ENCODE assay signal across 18 cellular contexts in the genomic region with DNA sequence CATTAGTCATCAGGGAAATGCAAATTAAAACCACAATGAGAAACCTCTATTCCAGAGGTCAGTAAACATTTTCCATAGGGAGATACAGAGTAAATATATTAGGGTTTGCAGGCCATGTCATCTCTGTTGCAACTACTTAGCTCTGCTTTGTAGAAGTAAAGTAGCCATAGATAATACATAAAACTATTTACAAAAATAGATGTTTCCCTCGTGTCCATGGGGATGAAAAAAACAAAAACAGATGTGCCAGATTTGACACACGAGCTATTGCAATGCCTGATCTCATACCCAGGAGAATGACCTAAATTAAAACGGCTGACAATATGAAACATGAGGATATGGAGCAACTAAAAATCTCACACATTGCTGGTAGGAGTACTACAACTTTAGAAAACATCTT. TPM values are rescaled to one million over a fixed set of nuclear protein-coding genes. Genes with fewer than 3 reads are reported as not detected.
DNase-seq lines count a peak whose midpoint lies in the region; ATAC-seq, FAIRE-seq and TF ChIP-seq lines count a peak whose summit lies in the region.
"Had no signal": no experiment of that assay in that cellular context is flagged by ENCODE, and none has a peak within 500 bp of the region (broad histone marks: within the 10 kb centered on the region; RNA-seq: fewer than 3 reads in every experiment).

No MANE protein-coding gene starts in this region.

- H3K4me1 Mint-ChIP-seq in CD4-positive, CD25-positive, alpha-beta regulatory T cell: peaks cover 10 to 20% (median 16%) of the 10 kb centered on the region in 4 donors
- peaks cover 34% of the 10 kb centered on the region for H3K4me1 Mint-ChIP-seq in HFFc6 (ENCODE audit: low read depth)
- no peaks in the 10 kb centered on the region for H3K4me1 Mint-ChIP-seq in WTC11

- TF ChIP-seq RAD21 in GM12878 (IDR thresholded peaks at IDR 0.05; ENCODE audit: insufficient read depth, low read depth, low read length): no peak

- H3K27ac ChIP-seq in CD4-positive, CD25-positive, alpha-beta regulatory T cell (ENCODE audit: insufficient read depth, low read length, poor library complexity, severe bottlenecking): no peak overlapping the region
- H3K27ac ChIP-seq in GM12878 (ENCODE audit: control insufficient read depth, insufficient read depth) (no peak overlapping the region), osteoblast (ENCODE audit: low read depth, low read length) (peak overlapping the region; percentile 19)
- H3K27ac ChIP-seq: neutrophil, sigmoid colon had no signal

- no peaks in the 10 kb centered on the region for H3K27me3 Mint-ChIP-seq in CD4-positive, CD25-positive, alpha-beta regulatory T cell
- H3K27me3 Mint-ChIP-seq in HFFc6 (ENCODE audit: insufficient read depth) (no peaks in the 10 kb centered on the region; the same call in 1 of the 2 replicates), WTC11 (ENCODE audit: low read depth) (no peaks in the 10 kb centered on the region)
- H3K27me3 Mint-ChIP-seq: activated naive CD8-positive, alpha-beta T cell treated with anti-CD3 and anti-CD28 coated beads, Interleukin-2, amount 10 ng/mL, durations not matched to agents 7 days and 5 days; effector memory CD8-positive, alpha-beta T cell; stimulated activated memory B cell treated with anti-CD40 and anti-IgM and Interleukin-4, amounts not matched to agents 10 μg/mL and 1 μg/mL and 100 μg/mL, for 72 hours; T-cell had no signal

- CTCF ChIA-PET in GM12878 (lab: Yijun Ruan, JAX) (no interaction called here), WTC11 (lab: Charles Lee) (no interaction called here)

- H4K20me1 ChIP-seq in GM12878 (ENCODE audit: control insufficient read depth, insufficient read depth) (no peaks in the 10 kb centered on the region), osteoblast (ENCODE audit: insufficient read depth, low read length) (no peaks in the 10 kb centered on the region)

- H3K4me3 Mint-ChIP-seq in CD4-positive, CD25-positive, alpha-beta regulatory T cell: no peak overlapping the region
- no peak overlapping the region for H3K4me3 Mint-ChIP-seq in HFFc6
- no peak overlapping the region for H3K4me3 Mint-ChIP-seq in WTC11
- H3K4me3 Mint-ChIP-seq: activated naive CD8-positive, alpha-beta T cell treated with anti-CD3 and anti-CD28 coated beads, Interleukin-2, amount 10 ng/mL, durations not matched to agents 7 days and 5 days; effector memory CD8-positive, alpha-beta T cell; stimulated activated memory B cell treated with anti-CD40 and anti-IgM and Interleukin-4, amounts not matched to agents 10 μg/mL and 1 μg/mL and 100 μg/mL, for 72 hours; T-cell had no signal

- no peak overlapping the region for H3K9ac ChIP-seq in GM12878 (ENCODE audit: control insufficient read depth, insufficient read depth, low read length)

- H3K27ac Mint-ChIP-seq in CD4-positive, CD25-positive, alpha-beta regulatory T cell: peak overlapping the region in 2 of 3 donors; percentile 10 to 53
- H3K27ac Mint-ChIP-seq in HFFc6: peak overlapping the region; percentile 83
- no peak overlapping the region for H3K27ac Mint-ChIP-seq in WTC11
- H3K27ac Mint-ChIP-seq: activated naive CD8-positive, alpha-beta T cell treated with anti-CD3 and anti-CD28 coated beads, Interleukin-2, amount 10 ng/mL, durations not matched to agents 7 days and 5 days; stimulated activated memory B cell treated with anti-CD40 and anti-IgM and Interleukin-4, amounts not matched to agents 10 μg/mL and 1 μg/mL and 100 μg/mL, for 72 hours had no signal

- no peak for TF ChIP-seq EP300 in GM12878 (IDR thresholded peaks at IDR 0.05; ENCODE audit: borderline replicate concordance in 1 of 2, control insufficient read depth in 1 of 2, low read depth in 2 of 2, low read length in 2 of 2)

- no peak for TF ChIP-seq POLR2A in GM12878 (IDR thresholded peaks at IDR 0.05; ENCODE audit: low read depth, low read length)

- no peak for FAIRE-seq in GM12878 (lab: Jason Lieb, UNC)

- TF ChIP-seq CTCF in HFFc6 (IDR thresholded peaks at IDR 0.05) (no peak), GM12878 (IDR thresholded peaks at IDR 0.05 in 2 of 3, conservative IDR thresholded peaks at IDR 0.05 in 1 of 3; ENCODE audit: control insufficient read depth in 2 of 3, extremely low read depth in 1 of 3, insufficient read depth in 1 of 3, low read depth in 3 of 3, low read length in 3 of 3) (no peak), osteoblast (IDR thresholded peaks at IDR 0.05; ENCODE audit: extremely low read depth, low read depth, low read length) (no peak), WTC11 (IDR thresholded peaks at IDR 0.05) (no peak)

- SMC1A ChIA-PET in GM12878 (lab: Charles Lee; ENCODE audit: uncharacterized antibody, unreplicated experiment): interaction anchor here (1.0 to 1.9 kb wide), 4 partner anchors 10 to 94 kb away, joined by 3 to 7 read pairs (median 4); partner anchors contain the start of gene USP16

- H3K4me2 ChIP-seq in GM12878 (ENCODE audit: control insufficient read depth, insufficient read depth): no peak overlapping the region
- H3K4me2 ChIP-seq in osteoblast (ENCODE audit: insufficient read depth, low read length): no peak overlapping the region

- WGBS in GM12878 (ENCODE audit: insufficient coverage, insufficient replicate concordance, low lambda C conversion rate, missing lambda C conversion rate): 52% methylated on average over 3 of the region's 3 CpGs

- intact Hi-C loops in GM12878 (cut with micrococcal nuclease; ENCODE audit: unreplicated experiment): no loop called here

- H3K79me2 ChIP-seq in GM12878 (ENCODE audit: control insufficient read depth, insufficient read depth, low read length): no peaks in the 10 kb centered on the region
- peaks cover 10% of the 10 kb centered on the region for H3K79me2 ChIP-seq in osteoblast (ENCODE audit: insufficient read depth, low read length)

- no peaks in the 10 kb centered on the region for H3K9me3 Mint-ChIP-seq in CD4-positive, CD25-positive, alpha-beta regulatory T cell
- H3K9me3 Mint-ChIP-seq in HFFc6 (no peaks in the 10 kb centered on the region), WTC11 (0 out of 2 replicates have a peak, but pooled peaks cover 4% of the 10 kb centered on the region)
- H3K9me3 Mint-ChIP-seq: activated naive CD8-positive, alpha-beta T cell treated with anti-CD3 and anti-CD28 coated beads, Interleukin-2, amount 10 ng/mL, durations not matched to agents 7 days and 5 days; effector memory CD8-positive, alpha-beta T cell; T-cell had no signal

- no peaks in the 10 kb centered on the region for H3K27me3 ChIP-seq in CD4-positive, CD25-positive, alpha-beta regulatory T cell (ENCODE audit: control insufficient read depth, insufficient read depth, low read length)
- H3K27me3 ChIP-seq in GM12878 (replicated peaks in 1 of 2; ENCODE audit: control insufficient read depth in 2 of 2, insufficient read depth in 2 of 2, low read length in 1 of 2): no peaks in the 10 kb centered on the region
- no peaks in the 10 kb centered on the region for H3K27me3 ChIP-seq in osteoblast (ENCODE audit: insufficient read depth, low read length)
- H3K27me3 ChIP-seq: neutrophil, sigmoid colon, uterus had no signal

- H2AFZ ChIP-seq in GM12878 (ENCODE audit: control insufficient read depth, low read depth, low read length) (no peak overlapping the region), osteoblast (ENCODE audit: low read length) (no peak overlapping the region)

- ATAC-seq in CD4-positive, CD25-positive, alpha-beta regulatory T cell (ENCODE audit: low read depth in 2 of 2): no peak
- ATAC-seq in GM12878 (no peak), WTC11 (no peak), HG03025 (IDR thresholded peaks at IDR 0.05; ENCODE audit: low FRiP score, unreplicated experiment) (no peak), left lobe of liver (no peak)
- ATAC-seq: effector memory CD8-positive, alpha-beta T cell; Panc1; stimulated activated memory B cell treated with anti-CD40 and anti-IgM and Interleukin-4, amounts not matched to agents 10 μg/mL and 1 μg/mL and 100 μg/mL, for 72 hours; T-cell had no signal

- no peak for DNase-seq in CD4-positive, CD25-positive, alpha-beta regulatory T cell
- DNase-seq in HFFc6: peak; percentile 67
- no peak for DNase-seq in GM12878 (ENCODE audit: low read depth, low spot score)
- DNase-seq in osteoblast (ENCODE audit: insufficient read length, low spot score, missing footprints): no peak
- no peak for DNase-seq in WTC11 (ENCODE audit: low spot score)
- no peak for DNase-seq in D341Med (ENCODE audit: low spot score)
- no peak for DNase-seq in left lobe of liver (ENCODE audit: low spot score)
- DNase-seq: activated naive CD8-positive, alpha-beta T cell treated with anti-CD3 and anti-CD28 coated beads, Interleukin-2, amount 10 ng/mL, durations not matched to agents 7 days and 5 days; effector memory CD8-positive, alpha-beta T cell; NCI-H1694; NCI-H69; sigmoid colon; T-cell; uterus had no signal

- H3K4me3 ChIP-seq in CD4-positive, CD25-positive, alpha-beta regulatory T cell (ENCODE audit: low read depth, low read length): no peak overlapping the region
- H3K4me3 ChIP-seq in GM12878 (no peak overlapping the region), osteoblast (ENCODE audit: insufficient read depth, low read length) (no peak overlapping the region)
- H3K4me3 ChIP-seq: sigmoid colon, uterus had no signal

- POLR2A ChIA-PET in GM12878 (lab: Charles Lee) (no interaction called here), WTC11 (lab: Charles Lee) (no interaction called here)

- peaks cover 33% of the 10 kb centered on the region for H3K36me3 Mint-ChIP-seq in CD4-positive, CD25-positive, alpha-beta regulatory T cell
- H3K36me3 Mint-ChIP-seq in HFFc6 (ENCODE audit: low read depth): peaks cover 39% of the 10 kb centered on the region
- H3K36me3 Mint-ChIP-seq in WTC11: peaks cover 17% of the 10 kb centered on the region

- H3K36me3 ChIP-seq in CD4-positive, CD25-positive, alpha-beta regulatory T cell (ENCODE audit: control insufficient read depth, insufficient read depth, low read length): peaks cover 46% of the 10 kb centered on the region
- H3K36me3 ChIP-seq in GM12878 (ENCODE audit: control insufficient read depth in 2 of 2, insufficient read depth in 2 of 2, low read length in 1 of 2) (peaks cover 1 to 27% of the 10 kb centered on the region in 2 experiments; a peak in 3 of 4 replicates), osteoblast (ENCODE audit: insufficient read depth, low read length) (peaks cover 14% of the 10 kb centered on the region)
- H3K36me3 ChIP-seq: uterus had no signal

- TSS peak; percentile 7 for BruUV-seq in GM12878 (replicated peaks; lab: Mats Ljungman, UMichigan)

- no peaks in the 10 kb centered on the region for H3K4me1 ChIP-seq in CD4-positive, CD25-positive, alpha-beta regulatory T cell (ENCODE audit: control insufficient read depth, insufficient read depth, low read length, poor library complexity, severe bottlenecking)
- H3K4me1 ChIP-seq in GM12878 (ENCODE audit: control insufficient read depth, insufficient read depth, low read length) (no peaks in the 10 kb centered on the region), osteoblast (ENCODE audit: insufficient read depth, low read length) (no peaks in the 10 kb centered on the region)
- H3K4me1 ChIP-seq: sigmoid colon, uterus had no signal

- RAD21 ChIA-PET in GM12878 (lab: Charles Lee; ENCODE audit: unreplicated experiment): no interaction called here

- in situ Hi-C loops in GM12878 (cut with MboI): no loop called here

- no peaks in the 10 kb centered on the region for H3K9me3 ChIP-seq in CD4-positive, CD25-positive, alpha-beta regulatory T cell (ENCODE audit: control insufficient read depth in 2 of 2, low read length in 2 of 2)
- H3K9me3 ChIP-seq in GM12878 (replicated peaks; ENCODE audit: control insufficient read depth, insufficient read depth, low read length) (no peaks in the 10 kb centered on the region; the same call in 2 of the 3 replicates), osteoblast (ENCODE audit: low read depth, low read length) (no peaks in the 10 kb centered on the region)
- H3K9me3 ChIP-seq: neutrophil, sigmoid colon, uterus had no signal

RNA-seq across cellular contexts. Expression of gene LTN1, which starts 17.3 kb away (rescaled TPM):
- total RNA-seq in CD4-positive, CD25-positive, alpha-beta regulatory T cell: 38.3 TPM
- 10 to 100 TPM; 12.7 to 20.2 (median 17.8) TPM for polyA plus RNA-seq in CD4-positive, CD25-positive, alpha-beta regulatory T cell
- total RNA-seq in HFFc6 (2021; fragmentation: NEBNext Ultra II Directional; extraction: Animal tissue kit (Norgen Biotek cat#: 25700)): 10 to 100 TPM; 19.8 to 23.4 (median 20.8) TPM
- 88.9 and 102 TPM in 2 replicates for total RNA-seq in GM12878 (2013; cell fraction: nucleolus; rRNA removed)
- total RNA-seq in GM12878 (2014; rRNA removed): 11.7 and 11.8 TPM in 2 replicates
- 16.5 and 17.3 TPM in 2 replicates for total RNA-seq in GM12878 (2014; rRNA removed; fragmentation: Illumina TruSeq; extraction: Trizol)
- total RNA-seq in GM12878 (2021): 13.2 and 13.8 TPM in 2 replicates
- polyA plus RNA-seq in GM12878 (2011; ENCODE audit: low read depth): 3.6 TPM
- 13.0 and 18.9 TPM in 2 replicates for polyA plus RNA-seq in GM12878 (2011; rRNA removed)
- 4.8 and 6.1 TPM in 2 replicates for polyA plus RNA-seq in GM12878 (2011; cell fraction: cytosol; rRNA removed)
- polyA plus RNA-seq in GM12878 (2011; cell fraction: nucleus; rRNA removed): 14.5 and 15.3 TPM in 2 replicates
- polyA plus RNA-seq in GM12878 (2012): 6.9 and 9.2 TPM in 2 replicates
- polyA plus RNA-seq in GM12878 (2014; fragmentation: Illumina TruSeq; extraction: Trizol): 12.9 and 19.4 TPM in 2 replicates
- 10 to 100 TPM in 1 of 2 experiments, 1 to 10 TPM in 1; 3.5 to 10.1 TPM for polyA plus RNA-seq in GM12878 (2014; fragmentation: Nextera tagmentation; extraction: Ambion mirVana)
- polyA plus RNA-seq in GM12878 (2014; rRNA removed): 6.7 and 8.4 TPM in 2 replicates
- 10 to 100 TPM; 11.4 to 14.3 TPM for polyA plus RNA-seq in GM12878 (2016; fragmentation: Nextera tagmentation; extraction: Ambion mirVana)
- 28.9 and 38.8 TPM in 2 replicates for polyA minus RNA-seq in GM12878 (2011; rRNA and poly(A)+ RNA removed)
- 9.4 and 9.7 TPM in 2 replicates for polyA minus RNA-seq in GM12878 (2011; cell fraction: cytosol; rRNA and poly(A)+ RNA removed)
- polyA minus RNA-seq in GM12878 (2011; cell fraction: nucleus; rRNA and poly(A)+ RNA removed): 26.6 and 34.3 TPM in 2 replicates
- total RNA-seq in osteoblast: 26.5 and 27.5 TPM in 2 replicates
- total RNA-seq in WTC11 (2021): 18.9 to 23.0 TPM (median 21.1 TPM) in 3 replicates
- total RNA-seq in left lobe of liver: 9.9 TPM

RNA-seq across cellular contexts. Expression of gene RWDD2B, which starts 43.7 kb away (rescaled TPM):
- total RNA-seq in CD4-positive, CD25-positive, alpha-beta regulatory T cell: 3.7 TPM
- 10 to 100 TPM in 3 of 4 donors, 1 to 10 TPM in 1; 8.1 to 13.6 (median 12.0) TPM for polyA plus RNA-seq in CD4-positive, CD25-positive, alpha-beta regulatory T cell
- total RNA-seq in HFFc6 (2021; fragmentation: NEBNext Ultra II Directional; extraction: Animal tissue kit (Norgen Biotek cat#: 25700)): 10 to 100 TPM; 30.0 to 34.5 (median 31.1) TPM
- total RNA-seq in GM12878 (2013; cell fraction: nucleolus; rRNA removed): 10.3 and 10.6 TPM in 2 replicates
- total RNA-seq in GM12878 (2014; rRNA removed): 13.5 and 16.2 TPM in 2 replicates
- total RNA-seq in GM12878 (2014; rRNA removed; fragmentation: Illumina TruSeq; extraction: Trizol): 17.4 and 18.8 TPM in 2 replicates
- 15.0 and 17.6 TPM in 2 replicates for total RNA-seq in GM12878 (2021)
- 8.9 TPM for polyA plus RNA-seq in GM12878 (2011; ENCODE audit: low read depth)
- polyA plus RNA-seq in GM12878 (2011; rRNA removed): 15.1 and 19.1 TPM in 2 replicates
- polyA plus RNA-seq in GM12878 (2011; cell fraction: cytosol; rRNA removed): 6.7 and 7.3 TPM in 2 replicates
- polyA plus RNA-seq in GM12878 (2011; cell fraction: nucleus; rRNA removed): 7.9 and 9.1 TPM in 2 replicates
- polyA plus RNA-seq in GM12878 (2012): 10.0 and 12.6 TPM in 2 replicates
- polyA plus RNA-seq in GM12878 (2014; fragmentation: Illumina TruSeq; extraction: Trizol): 22.0 and 29.9 TPM in 2 replicates
- 10 to 100 TPM; 33.2 to 37.1 TPM for polyA plus RNA-seq in GM12878 (2014; fragmentation: Nextera tagmentation; extraction: Ambion mirVana)
- polyA plus RNA-seq in GM12878 (2014; rRNA removed): 11.9 and 14.2 TPM in 2 replicates
- polyA plus RNA-seq in GM12878 (2016; fragmentation: Nextera tagmentation; extraction: Ambion mirVana): 10 to 100 TPM; 34.4 to 38.3 TPM
- polyA minus RNA-seq in GM12878 (2011; rRNA and poly(A)+ RNA removed): 6.9 and 8.9 TPM in 2 replicates
- 2.5 and 3.6 TPM in 2 replicates for polyA minus RNA-seq in GM12878 (2011; cell fraction: cytosol; rRNA and poly(A)+ RNA removed)
- 1.6 and 3.8 TPM in 2 replicates for polyA minus RNA-seq in GM12878 (2011; cell fraction: nucleus; rRNA and poly(A)+ RNA removed)
- 35.1 TPM in 2 replicates for total RNA-seq in osteoblast
- 8.7 to 10.4 TPM (median 9.4 TPM) in 3 replicates for total RNA-seq in WTC11 (2021)
- total RNA-seq in left lobe of liver: 20.4 TPM

RNA-seq across cellular contexts. Expression of gene USP16, which starts 49.1 kb away (rescaled TPM):
- 72.8 TPM for total RNA-seq in CD4-positive, CD25-positive, alpha-beta regulatory T cell
- 10 to 100 TPM; 22.6 to 37.6 (median 29.7) TPM for polyA plus RNA-seq in CD4-positive, CD25-positive, alpha-beta regulatory T cell
- total RNA-seq in HFFc6 (2021; fragmentation: NEBNext Ultra II Directional; extraction: Animal tissue kit (Norgen Biotek cat#: 25700)): 10 to 100 TPM; 28.1 to 43.1 (median 37.1) TPM
- total RNA-seq in GM12878 (2013; cell fraction: nucleolus; rRNA removed): 55.7 and 58.8 TPM in 2 replicates
- total RNA-seq in GM12878 (2014; rRNA removed) (33.2 and 37.5 TPM in 2 replicates), GM12878 (2014; rRNA removed; fragmentation: Illumina TruSeq; extraction: Trizol) (64.8 and 67.3 TPM in 2 replicates), GM12878 (2021) (34.5 and 37.9 TPM in 2 replicates), osteoblast (47.4 TPM in 2 replicates), WTC11 (2021) (19.4 to 20.8 TPM (median 19.4 TPM) in 3 replicates), left lobe of liver (13.1 TPM)
- 18.2 TPM for polyA plus RNA-seq in GM12878 (2011; ENCODE audit: low read depth)
- polyA plus RNA-seq in GM12878 (2011; rRNA removed) (41.5 and 70.4 TPM in 2 replicates), GM12878 (2014; fragmentation: Illumina TruSeq; extraction: Trizol) (52.1 and 65.5 TPM in 2 replicates), GM12878 (2014; fragmentation: Nextera tagmentation; extraction: Ambion mirVana) (10 to 100 TPM; 52.6 to 68.7 TPM), GM12878 (2014; rRNA removed) (20.8 and 29.5 TPM in 2 replicates), GM12878 (2016; fragmentation: Nextera tagmentation; extraction: Ambion mirVana) (10 to 100 TPM; 60.9 to 61.8 TPM)
- polyA plus RNA-seq in GM12878 (2011; cell fraction: cytosol; rRNA removed): 10.1 and 10.4 TPM in 2 replicates
- polyA plus RNA-seq in GM12878 (2011; cell fraction: nucleus; rRNA removed): 26.2 and 27.0 TPM in 2 replicates
- 29.6 and 31.7 TPM in 2 replicates for polyA plus RNA-seq in GM12878 (2012)
- 12.4 and 21.9 TPM in 2 replicates for polyA minus RNA-seq in GM12878 (2011; rRNA and poly(A)+ RNA removed)
- polyA minus RNA-seq in GM12878 (2011; cell fraction: cytosol; rRNA and poly(A)+ RNA removed): 10.6 and 12.6 TPM in 2 replicates
- polyA minus RNA-seq in GM12878 (2011; cell fraction: nucleus; rRNA and poly(A)+ RNA removed): 9.3 and 11.8 TPM in 2 replicates
